Comparison of ENCODE assay signal across 19 cellular contexts in genomic region chr1:98181041-98181764, GRCh38.
"Had no signal": no experiment of that assay in that cellular context is flagged by ENCODE, and none has a peak within 500 bp of the region (broad histone marks: within the 10 kb centered on the region; RNA-seq: fewer than 3 reads in every experiment).

No MANE protein-coding gene starts in this region.

- FAIRE-seq: pancreas had no signal

- H3K9ac ChIP-seq: neural progenitor cell had no signal

- DNase-seq: activated CD4-positive, alpha-beta T cell treated with anti-CD3 and anti-CD28 coated beads, Interleukin-2, amount 50 U/mL, for 4 hours; activated effector memory CD4-positive, alpha-beta T cell treated with anti-CD3 and anti-CD28 coated beads, Interleukin-2, amount 50 U/mL, for 16 hours; activated T-cell treated with anti-CD3 and anti-CD28 coated beads, Interleukin-2, amount 50 U/mL, for 72 hours; cortex of kidney; effector CD8-positive, alpha-beta T cell; heart right ventricle; mesenchymal stem cell; naive thymus-derived CD4-positive, alpha-beta T cell; pancreas; stimulated activated CD4-positive, alpha-beta T cell treated with anti-CD3 and anti-CD28 coated beads, Interleukin-12 subunit alpha, Interleukin-12 subunit beta, amount 100 ng/mL, for 4 hours; stimulated activated CD4-positive, alpha-beta T cell treated with anti-CD3 and anti-CD28 coated beads, Interleukin-2, amount 100 ng/mL, for 24 hours; stimulated activated naive CD8-positive, alpha-beta T cell treated with anti-CD3 and anti-CD28 coated beads, Interleukin-15, Interleukin-2, amounts not matched to agents 100 U/mL and 50 U/mL, for 24 hours; substantia nigra; tibial artery; WERI-Rb-1 had no signal

- H3K4me3 ChIP-seq: ascending aorta, gastroesophageal sphincter, heart right ventricle, neural progenitor cell, pancreas, tibial artery had no signal

- ATAC-seq: activated T-cell treated with anti-CD3 and anti-CD28 coated beads, Interleukin-2, amount 50 U/mL, for 72 hours; esophagus mucosa; gastroesophageal sphincter; heart right ventricle; naive thymus-derived CD4-positive, alpha-beta T cell; stimulated activated naive CD8-positive, alpha-beta T cell treated with anti-CD3 and anti-CD28 coated beads, Interleukin-15, Interleukin-2, amounts not matched to agents 100 U/mL and 50 U/mL, for 24 hours had no signal

- H3K9me3 ChIP-seq: ascending aorta, gastroesophageal sphincter, heart right ventricle, pancreas, tibial artery had no signal

- H3K36me3 ChIP-seq: ascending aorta, gastroesophageal sphincter, heart right ventricle, neural progenitor cell, pancreas, tibial artery, WERI-Rb-1 had no signal

- H3K4me2 ChIP-seq: neural progenitor cell had no signal

- H3K27me3 ChIP-seq: ascending aorta, gastroesophageal sphincter, heart right ventricle, neural progenitor cell, pancreas, tibial artery had no signal

- H3K4me1 ChIP-seq: ascending aorta, gastroesophageal sphincter, heart right ventricle, neural progenitor cell, pancreas, tibial artery had no signal

- H3K27ac ChIP-seq: ascending aorta, gastroesophageal sphincter, heart right ventricle, neural progenitor cell, pancreas, tibial artery, WERI-Rb-1 had no signal
